10 cellular contexts compared by ENCODE assay signal in genomic region chr6:11315743-11316437, GRCh38.
DNase-seq lines count a peak whose midpoint lies in the region; ATAC-seq, FAIRE-seq and TF ChIP-seq lines count a peak whose summit lies in the region.
"Had no signal": no experiment of that assay in that cellular context is flagged by ENCODE, and none has a peak within 500 bp of the region (broad histone marks: within the 10 kb centered on the region; RNA-seq: fewer than 3 reads in every experiment).

No MANE protein-coding gene starts in this region.

- CTCF ChIA-PET in activated naive CD4-positive, alpha-beta T cell treated with anti-CD3 and anti-CD28 coated beads, Interleukin-2, amount 10 ng/mL, durations not matched to agents 7 days and 5 days (lab: Charles Lee): interaction anchor here (0.9 kb wide), 1 partner anchor 180 kb away, joined by 4 read pairs; no protein-coding TSS in a partner anchor

- ATAC-seq in activated naive CD4-positive, alpha-beta T cell treated with anti-CD3 and anti-CD28 coated beads, Interleukin-2, amount 50 U/mL, for 72 hours: no peak
- no peak for ATAC-seq in HG03439 (IDR thresholded peaks at IDR 0.05; ENCODE audit: unreplicated experiment)

- TF ChIP-seq CTCF in astrocyte of the spinal cord (IDR thresholded peaks at IDR 0.05; ENCODE audit: low read depth, low read length): no peak

- H3K9me3 Mint-ChIP-seq in activated naive CD4-positive, alpha-beta T cell treated with anti-CD3 and anti-CD28 coated beads, Interleukin-2, amount 50 U/mL, for 72 hours: peaks cover 14 to 27% of the 10 kb centered on the region in 2 donors
- H3K9me3 Mint-ChIP-seq in activated naive CD4-positive, alpha-beta T cell treated with anti-CD3 and anti-CD28 coated beads, Interleukin-2, amount 10 ng/mL, durations not matched to agents 7 days and 5 days: peaks cover 4% of the 10 kb centered on the region

- H3K4me3 Mint-ChIP-seq in activated naive CD4-positive, alpha-beta T cell treated with anti-CD3 and anti-CD28 coated beads, Interleukin-2, amount 10 ng/mL, durations not matched to agents 7 days and 5 days: no peak overlapping the region

- no peak overlapping the region for H3K4me3 ChIP-seq in astrocyte of the spinal cord (ENCODE audit: low read depth, low read length)

- no peak for FAIRE-seq in urothelium cell line (lab: Jason Lieb, UNC)
- FAIRE-seq: A204.1 had no signal

- no peaks in the 10 kb centered on the region for H3K27me3 Mint-ChIP-seq in activated naive CD4-positive, alpha-beta T cell treated with anti-CD3 and anti-CD28 coated beads, Interleukin-2, amount 10 ng/mL, durations not matched to agents 7 days and 5 days

- H3K36me3 Mint-ChIP-seq in activated naive CD4-positive, alpha-beta T cell treated with anti-CD3 and anti-CD28 coated beads, Interleukin-2, amount 50 U/mL, for 72 hours: peaks cover 18 to 44% of the 10 kb centered on the region in 2 donors
- H3K36me3 Mint-ChIP-seq in activated naive CD4-positive, alpha-beta T cell treated with anti-CD3 and anti-CD28 coated beads, Interleukin-2, amount 10 ng/mL, durations not matched to agents 7 days and 5 days: peaks cover 71% of the 10 kb centered on the region

- in situ Hi-C loops in astrocyte of the spinal cord (cut with HindIII; ENCODE audit: low sequenced_read_pairs): no loop called here

- no peak for DNase-seq in activated naive CD4-positive, alpha-beta T cell treated with anti-CD3 and anti-CD28 coated beads, Interleukin-2, amount 50 U/mL, for 72 hours (ENCODE audit: low spot score in 2 of 2)
- no peak for DNase-seq in activated naive CD4-positive, alpha-beta T cell treated with anti-CD3 and anti-CD28 coated beads, Interleukin-2, amount 10 ng/mL, durations not matched to agents 7 days and 5 days
- DNase-seq in astrocyte of the spinal cord (ENCODE audit: low read depth, low spot score) (peak; percentile 96), kidney tubule cell (ENCODE audit: low spot score) (peak; percentile 88), urothelium cell line (ENCODE audit: low spot score) (peak; percentile 58), NCI-H128 (lab: John Stamatoyannopoulos, UW; ENCODE audit: unreplicated experiment) (no peak), foreskin melanocyte (no peak)
- DNase-seq: stimulated activated CD4-positive, alpha-beta T cell treated with anti-CD3 and anti-CD28 coated beads, Interleukin-12 subunit alpha, Interleukin-12 subunit beta, amount 100 ng/mL, for 4 hours had no signal

- peaks cover 35% of the 10 kb centered on the region for H3K4me1 Mint-ChIP-seq in activated naive CD4-positive, alpha-beta T cell treated with anti-CD3 and anti-CD28 coated beads, Interleukin-2, amount 10 ng/mL, durations not matched to agents 7 days and 5 days

- H3K27ac Mint-ChIP-seq in activated naive CD4-positive, alpha-beta T cell treated with anti-CD3 and anti-CD28 coated beads, Interleukin-2, amount 50 U/mL, for 72 hours: peak overlapping the region; percentile 19 to 62
- H3K27ac Mint-ChIP-seq in activated naive CD4-positive, alpha-beta T cell treated with anti-CD3 and anti-CD28 coated beads, Interleukin-2, amount 10 ng/mL, durations not matched to agents 7 days and 5 days: no peak overlapping the region

Comparison
In these comparisons a context has a peak if more than half of its experiments do, and no peak if none do; other contexts are left out.
1. DNase-seq: peak in astrocyte of the spinal cord (single experiment), kidney tubule cell (single experiment) and urothelium cell line (single experiment); none in activated naive CD4-positive, alpha-beta T cell treated with anti-CD3 and anti-CD28 coated beads, Interleukin-2, amount 50 U/mL, for 72 hours (0 of 2), activated naive CD4-positive, alpha-beta T cell treated with anti-CD3 and anti-CD28 coated beads, Interleukin-2, amount 10 ng/mL, durations not matched to agents 7 days and 5 days (single experiment), NCI-H128 (single experiment) and foreskin melanocyte (single experiment).